ENCODE assay signal across 18 cellular contexts in the genomic region with DNA sequence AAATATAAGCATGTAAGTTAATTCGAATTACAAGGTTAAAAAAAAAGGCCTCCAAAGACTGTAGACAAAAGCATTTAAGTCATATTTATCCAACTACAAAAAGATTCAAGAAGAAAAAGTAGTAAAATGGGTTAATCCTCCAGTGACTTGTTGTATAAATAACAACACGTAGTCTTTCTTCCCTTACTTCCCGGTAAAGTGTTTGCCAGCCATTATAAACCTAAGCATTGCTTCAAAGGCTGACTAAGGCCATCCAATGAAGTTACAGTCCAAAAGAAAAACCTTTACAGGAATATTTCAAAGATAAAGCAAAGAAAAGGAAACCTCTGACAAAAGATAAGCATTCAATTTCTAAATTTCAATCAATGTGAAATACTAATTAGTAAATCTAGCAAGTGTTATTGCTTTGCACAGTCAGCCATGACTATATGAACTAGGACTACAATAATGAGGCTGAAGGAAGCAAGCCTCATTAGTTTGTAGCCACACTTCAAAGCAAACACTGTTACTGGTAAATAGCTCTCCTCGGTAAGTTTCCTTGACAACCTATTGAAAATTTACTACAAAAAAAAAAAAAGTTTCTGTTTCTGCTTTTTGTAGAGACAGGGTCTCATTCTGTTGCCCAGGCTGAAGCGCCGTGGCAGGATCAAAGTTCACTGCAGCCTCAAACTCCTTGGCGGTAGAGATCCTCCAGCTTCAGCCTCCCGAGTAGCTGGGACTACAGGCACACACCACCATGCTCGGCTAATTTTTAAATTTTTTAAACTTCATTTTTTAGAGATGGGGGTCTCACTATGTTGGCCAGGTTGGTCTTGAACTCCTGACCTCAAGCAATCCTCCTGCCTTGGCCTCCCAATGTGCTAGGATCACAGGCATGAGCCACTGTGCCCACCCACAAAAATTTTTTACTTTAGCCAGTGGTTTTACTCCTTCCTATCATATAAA. TPM values are rescaled to one million over a fixed set of nuclear protein-coding genes. Genes with fewer than 3 reads are reported as not detected.
DNase-seq lines count a peak whose midpoint lies in the region; ATAC-seq and TF ChIP-seq lines count a peak whose summit lies in the region.
"Had no signal": no experiment of that assay in that cellular context is flagged by ENCODE, and none has a peak within 500 bp of the region (broad histone marks: within the 10 kb centered on the region; RNA-seq: fewer than 3 reads in every experiment).

No MANE protein-coding gene starts in this region.

- H3K36me3 Mint-ChIP-seq in naive thymus-derived CD4-positive, alpha-beta T cell: peaks cover 0 to 22% (median 14%) of the 10 kb centered on the region in 5 donors

- POLR2A ChIA-PET in naive thymus-derived CD4-positive, alpha-beta T cell (lab: Charles Lee): no interaction called here

- peaks cover 26 to 50% (median 27%) of the 10 kb centered on the region in 7 donors for H3K4me1 Mint-ChIP-seq in naive thymus-derived CD4-positive, alpha-beta T cell

- no peak for TF ChIP-seq CTCF in GM06990 (IDR thresholded peaks at IDR 0.05; ENCODE audit: insufficient read depth, low read length, poor library complexity, severe bottlenecking)

- H3K36me3 ChIP-seq in GM06990 (ENCODE audit: control insufficient read depth, insufficient read depth, low read length) (no peaks in the 10 kb centered on the region; the same call in 1 of the 2 replicates), SK-N-MC (ENCODE audit: insufficient read depth, low read length) (peaks cover 4% of the 10 kb centered on the region; the same call in 1 of the 2 replicates)
- no peaks in the 10 kb centered on the region for H3K36me3 ChIP-seq in naive thymus-derived CD4-positive, alpha-beta T cell (ENCODE audit: control insufficient read depth in 2 of 3, insufficient read depth in 3 of 3, low read length in 3 of 3)

- no peak overlapping the region for H3K4me3 Mint-ChIP-seq in naive thymus-derived CD4-positive, alpha-beta T cell
- H3K4me3 Mint-ChIP-seq: activated CD8-positive, alpha-beta T cell treated with anti-CD3 and anti-CD28 coated beads for 36 hours; activated T-helper 1 cell treated with anti-CD3 and anti-CD28 coated beads, Interleukin-12 subunit alpha, Interleukin-12 subunit beta, Interleukin-2, Interleukin-4 antibody, amounts not matched to agents 30 ng/mL and 10 ng/mL and 1 ng/mL, durations not matched to agents 14 hours and 24 hours and 36 hours; effector memory CD8-positive, alpha-beta T cell had no signal

- H3K27me3 Mint-ChIP-seq in naive thymus-derived CD4-positive, alpha-beta T cell: no peaks in the 10 kb centered on the region
- H3K27me3 Mint-ChIP-seq: activated CD8-positive, alpha-beta T cell treated with anti-CD3 and anti-CD28 coated beads for 36 hours; effector memory CD8-positive, alpha-beta T cell had no signal

- intact Hi-C loops in naive thymus-derived CD4-positive, alpha-beta T cell (cut with micrococcal nuclease): no loop called here

- H3K9ac ChIP-seq in SK-N-MC (ENCODE audit: insufficient read length): no peak overlapping the region
- H3K9ac ChIP-seq: KMS-11 had no signal

- no peaks in the 10 kb centered on the region for H3K9me3 ChIP-seq in SK-N-MC (ENCODE audit: low read depth, low read length)
- no peaks in the 10 kb centered on the region for H3K9me3 ChIP-seq in naive thymus-derived CD4-positive, alpha-beta T cell (ENCODE audit: control insufficient read depth in 2 of 3, low read length in 3 of 3)
- H3K9me3 ChIP-seq: Peyer's patch had no signal

- H3K27ac ChIP-seq in SK-N-MC: peak overlapping the region; percentile 38
- no peak overlapping the region for H3K27ac ChIP-seq in naive thymus-derived CD4-positive, alpha-beta T cell (ENCODE audit: low read depth, low read length)
- H3K27ac ChIP-seq: HL-60, KMS-11, Peyer's patch had no signal

- CTCF ChIA-PET in naive thymus-derived CD4-positive, alpha-beta T cell (lab: Charles Lee): no interaction called here

- H3K4me3 ChIP-seq in GM06990 (replicated peaks; ENCODE audit: low read depth, low read length) (no peak overlapping the region), SK-N-MC (no peak overlapping the region)
- no peak overlapping the region for H3K4me3 ChIP-seq in naive thymus-derived CD4-positive, alpha-beta T cell (ENCODE audit: low read length)
- H3K4me3 ChIP-seq: Peyer's patch had no signal

- H3K9me3 Mint-ChIP-seq in naive thymus-derived CD4-positive, alpha-beta T cell: peaks cover 0 to 4% (median 0%) of the 10 kb centered on the region in 11 donors
- H3K9me3 Mint-ChIP-seq: activated CD8-positive, alpha-beta T cell treated with anti-CD3 and anti-CD28 coated beads for 36 hours; effector memory CD8-positive, alpha-beta T cell had no signal

- H3K4me1 ChIP-seq in naive thymus-derived CD4-positive, alpha-beta T cell (ENCODE audit: control insufficient read depth in 2 of 2, insufficient read depth in 2 of 2, low read length in 2 of 2): no peaks in the 10 kb centered on the region

- peak; percentile 26 for DNase-seq in GM06990 (ENCODE audit: extremely low read depth, insufficient read length)
- DNase-seq in SK-N-MC (ENCODE audit: low read depth, low spot score): no peak
- no peak for DNase-seq in naive thymus-derived CD4-positive, alpha-beta T cell
- DNase-seq in stimulated activated CD4-positive, alpha-beta T cell treated with anti-CD3 and anti-CD28 coated beads, Interleukin-2, amount 100 ng/mL, for 48 hours: no peak
- DNase-seq: activated CD8-positive, alpha-beta T cell treated with anti-CD3 and anti-CD28 coated beads for 36 hours; cerebellar nuclear complex; DMS53; effector memory CD8-positive, alpha-beta T cell; NCI-H1417; NCI-H69; Peyer's patch had no signal

- no peaks in the 10 kb centered on the region for H3K27me3 ChIP-seq in GM06990 (replicated peaks; ENCODE audit: control insufficient read depth, insufficient read depth, low read length)
- no peaks in the 10 kb centered on the region for H3K27me3 ChIP-seq in naive thymus-derived CD4-positive, alpha-beta T cell (ENCODE audit: control insufficient read depth in 2 of 2, insufficient read depth in 2 of 2, low read length in 2 of 2)
- H3K27me3 ChIP-seq: Peyer's patch had no signal

- ATAC-seq in GM19463 (IDR thresholded peaks at IDR 0.05; ENCODE audit: unreplicated experiment): peak; percentile 33
- ATAC-seq in naive thymus-derived CD4-positive, alpha-beta T cell: peak; percentile 24
- ATAC-seq in HG02852 (IDR thresholded peaks at IDR 0.05; ENCODE audit: unreplicated experiment): no peak
- ATAC-seq in GM21381 (IDR thresholded peaks at IDR 0.05; ENCODE audit: unreplicated experiment): no peak
- ATAC-seq: activated CD8-positive, alpha-beta T cell treated with anti-CD3 and anti-CD28 coated beads for 36 hours; effector memory CD8-positive, alpha-beta T cell; left lobe of liver had no signal

- no peak overlapping the region for H3K27ac Mint-ChIP-seq in naive thymus-derived CD4-positive, alpha-beta T cell
- H3K27ac Mint-ChIP-seq: activated CD8-positive, alpha-beta T cell treated with anti-CD3 and anti-CD28 coated beads for 36 hours; activated T-helper 1 cell treated with anti-CD3 and anti-CD28 coated beads, Interleukin-12 subunit alpha, Interleukin-12 subunit beta, Interleukin-2, Interleukin-4 antibody, amounts not matched to agents 30 ng/mL and 10 ng/mL and 1 ng/mL, durations not matched to agents 14 hours and 24 hours and 36 hours had no signal

RNA-seq across cellular contexts. Expression of gene NUDT3, which starts 46.0 kb away (rescaled TPM):
- total RNA-seq in naive thymus-derived CD4-positive, alpha-beta T cell: 10 to 100 TPM; 16.2 to 29.7 (median 25.4) TPM
- polyA plus RNA-seq in naive thymus-derived CD4-positive, alpha-beta T cell: 10 to 100 TPM; 10.4 to 11.5 TPM

Comparison
In these comparisons a context has a peak if more than half of its experiments do, and no peak if none do; other contexts are left out.
1. ATAC-seq: peak in GM19463 (single experiment) and naive thymus-derived CD4-positive, alpha-beta T cell (single experiment); none in HG02852 (single experiment) and GM21381 (single experiment).